1 cellular context compared by ENCODE assay signal in the genomic region with DNA sequence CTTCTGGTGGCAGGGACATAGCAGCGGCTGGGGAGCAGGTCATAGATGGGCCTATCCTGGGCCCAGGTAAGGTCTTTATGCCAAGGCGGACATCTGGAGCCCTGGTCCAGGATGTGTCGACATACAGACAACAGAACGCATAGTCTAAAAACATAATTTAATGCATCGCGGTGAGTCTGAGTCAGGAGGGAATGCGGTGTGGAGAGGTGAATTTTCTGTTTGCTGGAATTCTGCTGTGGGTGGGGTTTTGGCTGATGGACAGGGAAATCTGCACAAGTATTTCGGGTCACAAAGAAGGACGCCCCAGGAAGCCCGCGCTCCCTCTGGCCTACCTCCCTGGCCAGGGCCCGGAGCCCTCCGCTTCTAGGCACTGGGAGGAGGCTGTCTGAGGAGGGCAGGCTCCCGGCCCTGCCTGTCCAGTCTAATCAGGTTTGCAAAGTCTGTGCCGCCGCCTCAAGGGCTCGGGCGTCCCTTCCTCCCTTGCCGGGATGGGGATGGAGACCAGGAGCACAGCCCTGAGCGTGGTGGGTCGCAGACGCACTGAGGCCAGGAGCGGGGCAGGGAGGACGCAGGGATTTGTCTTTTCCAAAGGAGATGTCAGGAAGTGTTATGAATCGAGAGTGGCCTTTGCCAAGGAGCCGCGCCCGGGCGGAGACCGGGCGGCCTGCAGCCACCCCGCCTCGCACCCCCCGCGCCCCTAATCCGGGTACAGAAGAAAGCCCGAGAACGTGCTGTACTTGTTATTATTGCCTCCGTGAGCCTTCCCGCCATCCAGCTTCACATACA.
TF ChIP-seq lines count a peak whose summit lies in the region.

No MANE protein-coding gene starts in this region.

TF ChIP-seq in H1, 55 proteins besides CTCF, POLR2A, EP300 and RAD21:
- 0 out of 2 replicates have a peak, but pooled peaks have one; percentile 22 for TF ChIP-seq TAF1 (IDR thresholded peaks at IDR 0.05; ENCODE audit: low read depth, low read length)
- TF ChIP-seq NANOG (IDR thresholded peaks at IDR 0.05; ENCODE audit: insufficient read depth, low read depth, low read length, poor library complexity, severe bottlenecking): no peak
- TF ChIP-seq SIN3A (conservative IDR thresholded peaks at IDR 0.05 in 1 of 2, IDR thresholded peaks at IDR 0.05 in 1 of 2; ENCODE audit: low read depth in 1 of 2, low read length in 2 of 2): peak in 1 of 2 experiments; percentile 52; a peak in 1 of 4 replicates
- TF ChIP-seq TEAD4 (IDR thresholded peaks at IDR 0.05; ENCODE audit: low read depth, low read length): peak; percentile 59
